In the genomic region with DNA sequence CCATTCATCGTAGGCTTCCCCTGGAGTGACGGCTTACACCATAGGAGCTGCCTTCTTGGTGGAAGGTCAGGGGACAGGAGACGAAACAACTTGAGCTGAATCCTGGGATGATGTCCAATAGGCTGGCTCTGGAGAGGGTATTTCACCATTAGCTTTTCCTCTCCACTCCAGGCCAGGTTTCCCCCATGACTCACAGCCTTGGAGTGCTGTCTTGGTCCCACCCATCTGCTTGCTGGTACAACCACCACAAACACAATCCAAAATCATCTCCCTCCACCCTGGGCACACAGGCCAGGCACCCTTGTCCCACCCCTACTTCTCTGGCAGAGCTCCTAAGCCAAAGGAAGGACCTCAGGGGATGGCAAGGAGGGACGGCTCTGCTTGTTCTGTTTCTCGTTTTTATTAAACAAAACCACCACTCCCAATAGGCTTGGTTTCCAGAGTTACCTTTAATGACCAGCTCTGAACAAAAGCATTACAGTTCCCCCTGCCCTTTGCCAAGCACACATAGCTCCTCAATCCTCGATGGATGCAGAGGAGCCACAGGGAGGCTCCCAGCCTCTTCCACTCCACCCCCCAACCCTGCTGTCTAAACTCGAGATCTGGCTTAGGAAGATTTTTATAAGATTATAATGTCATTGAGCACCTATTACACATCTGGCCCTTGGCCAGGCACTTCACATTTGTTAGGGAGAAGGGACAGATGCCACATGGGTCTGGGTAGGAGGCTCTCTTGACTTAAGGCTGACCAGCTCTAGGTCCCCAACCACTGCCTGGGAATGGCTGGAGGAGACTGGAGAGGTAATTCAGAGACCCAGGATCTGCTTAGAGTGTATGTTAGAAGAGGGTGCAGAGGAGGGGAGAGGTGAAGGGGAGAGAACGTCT, we compare ENCODE assay signal across 8 cellular contexts. TPM values are rescaled to one million over a fixed set of nuclear protein-coding genes. Genes with fewer than 3 reads are reported as not detected.
DNase-seq lines count a peak whose midpoint lies in the region; ATAC-seq and TF ChIP-seq lines count a peak whose summit lies in the region.

No MANE protein-coding gene starts in this region.

- intact Hi-C loops in left cardiac atrium (cut with DNase I) (loop anchor here in 1 of 2 donors (5.0 kb wide), 1 partner anchor 108 kb away; no protein-coding TSS in a partner anchor), right lobe of liver (cut with DNase I) (loop anchor here (5.0 to 10.0 kb wide), 2 partner anchors 87 to 95 kb away; no protein-coding TSS in a partner anchor)

- ATAC-seq in left cardiac atrium: peak; percentile 60 to 70
- no peak for ATAC-seq in right lobe of liver
- ATAC-seq in GM21576 (IDR thresholded peaks at IDR 0.05; ENCODE audit: unreplicated experiment): no peak
- ATAC-seq in HG03565 (IDR thresholded peaks at IDR 0.05; ENCODE audit: unreplicated experiment): no peak

- no peaks in the 10 kb centered on the region for H3K27me3 ChIP-seq in right lobe of liver

- H3K27ac ChIP-seq in skin epidermis: peak overlapping the region in 19 of 21 experiments; percentile 42 to 87 (median 77)
- H3K27ac ChIP-seq in right lobe of liver: no peak overlapping the region

- TF ChIP-seq POLR2A in right lobe of liver (IDR thresholded peaks at IDR 0.05): no peak

- peaks cover 0 to 12% (median 6%) of the 10 kb centered on the region in 4 donors for H3K4me1 ChIP-seq in right lobe of liver

- WGBS in right lobe of liver (ENCODE audit: insufficient coverage, low coverage, low lambda C conversion rate, missing lambda C conversion rate): 56% methylated on average over 4 of the region's 8 CpGs

- no peaks in the 10 kb centered on the region for H3K9me3 ChIP-seq in right lobe of liver

- H3K36me3 ChIP-seq in right lobe of liver: no peaks in the 10 kb centered on the region

- H3K4me3 ChIP-seq in skin epidermis (no peak overlapping the region), right lobe of liver (no peak overlapping the region)

- DNase-seq in HCEC 1CT (peak; percentile 90), amniotic epithelial cell (ENCODE audit: low read depth) (peak; percentile 94), left cardiac atrium (peak; percentile 81), right lobe of liver (no peak)
- no peak for DNase-seq in stimulated activated CD4-positive, alpha-beta T cell treated with anti-CD3 and anti-CD28 coated beads, Interleukin-12 subunit alpha, Interleukin-12 subunit beta, amount 100 ng/mL, for 4 hours

- no peak for TF ChIP-seq CTCF in right lobe of liver (IDR thresholded peaks at IDR 0.05)

RNA-seq across cellular contexts. Expression of a gene that starts 13.3 kb away (rescaled TPM):
- total RNA-seq in left cardiac atrium (100 to 1,000 TPM; 258 to 297 TPM), right lobe of liver (10 to 100 TPM in 5 of 6 experiments, 1 to 10 TPM in 1; 8.7 to 29.6 (median 17.4) TPM)

RNA-seq across cellular contexts. Expression of a gene that starts 21.5 kb away (rescaled TPM):
- total RNA-seq in left cardiac atrium (100 to 1,000 TPM; 106 to 241 TPM), right lobe of liver (100 to 1,000 TPM; 108 to 267 (median 208) TPM)

RNA-seq across cellular contexts. Expression of a gene that starts 49.0 kb away (rescaled TPM):
- 10 to 100 TPM; 40.3 to 55.4 TPM for total RNA-seq in left cardiac atrium
- 10 to 100 TPM; 36.4 to 66.0 (median 49.4) TPM for total RNA-seq in right lobe of liver

Comparison
In these comparisons a context has a peak if more than half of its experiments do, and no peak if none do; other contexts are left out.
1. DNase-seq: peak in HCEC 1CT (single experiment), amniotic epithelial cell (single experiment) and left cardiac atrium (single experiment); none in stimulated activated CD4-positive, alpha-beta T cell treated with anti-CD3 and anti-CD28 coated beads, Interleukin-12 subunit alpha, Interleukin-12 subunit beta, amount 100 ng/mL, for 4 hours (single experiment) and right lobe of liver (0 of 3).
2. ATAC-seq: peak in left cardiac atrium (2 of 2); none in right lobe of liver (0 of 4), GM21576 (single experiment) and HG03565 (single experiment).
3. H3K27ac ChIP-seq: peak in skin epidermis (19 of 21); none in right lobe of liver (0 of 3).
4. RNA of a gene that starts 13.3 kb away (total RNA-seq): 258 to 297 TPM in left cardiac atrium; 8.7 to 29.6 TPM in right lobe of liver; every median in the first group is over 4 times any median in the second.